17 cellular contexts compared by ENCODE assay signal in the genomic region with DNA sequence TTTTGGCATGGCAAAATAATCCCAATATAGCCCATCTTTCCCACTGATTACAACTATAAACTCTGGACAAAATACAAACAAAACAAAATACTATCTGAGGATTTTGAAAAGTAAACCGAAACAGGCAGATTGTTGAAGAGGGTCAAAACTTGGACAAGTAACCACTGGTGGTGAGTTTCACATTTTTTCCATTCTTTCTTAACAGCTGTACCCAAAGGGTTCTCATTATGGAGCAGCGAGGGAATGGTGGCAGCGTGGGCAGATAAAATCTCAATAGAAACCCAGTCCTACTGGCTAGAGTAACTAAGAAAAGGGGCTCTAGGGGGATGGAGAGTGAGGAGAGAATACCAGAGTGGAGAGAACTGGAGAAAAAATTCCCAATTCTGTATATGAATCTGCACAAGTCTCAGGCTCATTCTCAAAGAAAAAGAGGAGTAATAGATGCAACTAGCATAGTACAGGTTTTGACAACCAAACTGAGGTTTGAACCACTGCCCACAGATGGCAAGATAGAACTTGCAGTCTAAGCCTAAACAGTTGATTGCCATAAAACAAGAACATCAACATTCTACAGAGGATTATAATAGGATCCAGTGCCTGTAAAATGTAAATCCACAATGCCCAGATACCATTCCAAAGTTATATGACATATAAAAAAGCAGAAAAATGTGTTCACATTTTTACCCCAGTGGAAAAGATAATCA.
"Had no signal": no experiment of that assay in that cellular context is flagged by ENCODE, and none has a peak within 500 bp of the region (broad histone marks: within the 10 kb centered on the region; RNA-seq: fewer than 3 reads in every experiment).

No MANE protein-coding gene starts in this region.

- H3K4me3 Mint-ChIP-seq: activated CD4-positive, alpha-beta memory T cell treated with anti-CD3 and anti-CD28 coated beads for 36 hours; activated T-cell treated with anti-CD3 and anti-CD28 coated beads, Interleukin-2, amount 50 U/mL, for 24 hours had no signal

- H3K4me1 ChIP-seq: esophagus muscularis mucosa, right lobe of liver had no signal

- H3K9me3 ChIP-seq: esophagus muscularis mucosa, ovary, right lobe of liver had no signal

- H3K27me3 ChIP-seq: cardiac muscle cell, esophagus muscularis mucosa, ovary, right lobe of liver had no signal

- H3K36me3 Mint-ChIP-seq: activated CD4-positive, alpha-beta memory T cell treated with anti-CD3 and anti-CD28 coated beads for 36 hours had no signal

- H3K36me3 ChIP-seq: cardiac muscle cell, esophagus muscularis mucosa, ovary, right lobe of liver had no signal

- H3K27me3 Mint-ChIP-seq: activated CD4-positive, alpha-beta memory T cell treated with anti-CD3 and anti-CD28 coated beads for 36 hours had no signal

- H3K27ac Mint-ChIP-seq: activated CD4-positive, alpha-beta memory T cell treated with anti-CD3 and anti-CD28 coated beads for 36 hours; activated naive CD4-positive, alpha-beta T cell treated with anti-CD3 and anti-CD28 coated beads, Interleukin-2, amount 50 U/mL, for 72 hours; activated T-cell treated with anti-CD3 and anti-CD28 coated beads, Interleukin-2, amount 50 U/mL, for 24 hours had no signal

- H3K4me3 ChIP-seq: cardiac muscle cell, esophagus muscularis mucosa, ovary, right lobe of liver had no signal

- H3K9me3 Mint-ChIP-seq: activated naive CD4-positive, alpha-beta T cell treated with anti-CD3 and anti-CD28 coated beads, Interleukin-2, amount 50 U/mL, for 72 hours had no signal

- DNase-seq: activated CD4-positive, alpha-beta memory T cell treated with anti-CD3 and anti-CD28 coated beads for 36 hours; activated CD4-positive, CD25-positive, alpha-beta regulatory T cell treated with anti-CD3 and anti-CD28 coated beads, Interleukin-2, amount 50 U/mL, for 72 hours; activated effector memory CD4-positive, alpha-beta T cell treated with anti-CD3 and anti-CD28 coated beads, Interleukin-2, amount 50 U/mL, for 16 hours; activated T-cell treated with anti-CD3 and anti-CD28 coated beads, Interleukin-2, amount 50 U/mL, for 24 hours; amniotic stem cell; foreskin fibroblast; glutamatergic neuron; kidney glomerular epithelial cell; left ventricle myocardium superior; mesenchymal stem cell; ovary; right lobe of liver; stimulated activated CD4-positive, alpha-beta T cell treated with anti-CD3 and anti-CD28 coated beads, Interleukin-12 subunit alpha, Interleukin-12 subunit beta, amount 100 ng/mL, for 4 hours; stimulated activated CD4-positive, alpha-beta T cell treated with anti-CD3 and anti-CD28 coated beads, Interleukin-2, amount 100 ng/mL, for 24 hours had no signal

- ATAC-seq: activated naive CD4-positive, alpha-beta T cell treated with anti-CD3 and anti-CD28 coated beads, Interleukin-2, amount 50 U/mL, for 72 hours; left ventricle myocardium superior; right lobe of liver had no signal

- H3K27ac ChIP-seq: cardiac muscle cell, esophagus muscularis mucosa, ovary, right lobe of liver had no signal
